In genomic region chr1:212432706-212433576, GRCh38 we compare ENCODE assay signal across 8 cellular contexts. TPM values are rescaled to one million over a fixed set of nuclear protein-coding genes. Genes with fewer than 3 reads are reported as not detected.
DNase-seq lines count a peak whose midpoint lies in the region; ATAC-seq and TF ChIP-seq lines count a peak whose summit lies in the region.

Gene NENF, plus strand, starts transcription at chr1:212432920. Its CDS starts 24 bp downstream, at chr1:212432944.

- peaks cover 7% of the 10 kb centered on the region; the same call in 1 of the 2 replicates for H3K4me1 ChIP-seq in iPS-20b (ENCODE audit: insufficient read depth, low read length)

- POLR2A ChIA-PET in MCF 10A (lab: Yijun Ruan, JAX): interaction anchor here (0.7 to 2.5 kb wide), 24 partner anchors 9 to 400 kb away, joined by 3 to 15 read pairs (median 4); partner anchors contain the start of genes ATF3, DTL, INTS7 and NSL1

- H3K4me3 ChIP-seq in iPS-20b (ENCODE audit: low read length) (peak within 1 kb of the TSS; percentile 72), skin epidermis (peak within 1 kb of the TSS; percentile 63 to 90 (median 79))

- no peaks in the 10 kb centered on the region for H3K27me3 Mint-ChIP-seq in MCF 10A (ENCODE audit: insufficient read depth, unreplicated experiment)

- no peak for TF ChIP-seq CTCF in MCF 10A (IDR thresholded peaks at IDR 0.05; ENCODE audit: unreplicated experiment)

- H3K4me1 Mint-ChIP-seq in MCF 10A (ENCODE audit: insufficient read depth, unreplicated experiment): peaks cover 43% of the 10 kb centered on the region

- no peaks in the 10 kb centered on the region for H3K9me3 Mint-ChIP-seq in MCF 10A (ENCODE audit: unreplicated experiment)

- H3K27me3 ChIP-seq in iPS-20b (ENCODE audit: insufficient read depth, low read length): peaks cover 16% of the 10 kb centered on the region

- peak within 1 kb of the TSS; percentile 81 for H3K27ac Mint-ChIP-seq in MCF 10A (ENCODE audit: low read depth, unreplicated experiment)

- DNase-seq in NCI-H2081 (lab: John Stamatoyannopoulos, UW) (peak; percentile 82 to 88), NCI-H2081 treated with DMSO at 0.1 percent for 48 hours (lab: John Stamatoyannopoulos, UW) (no peak), NCI-H146 treated with DMSO at 0.1 percent for 48 hours (lab: John Stamatoyannopoulos, UW; ENCODE audit: unreplicated experiment) (peak; percentile 46), UCSD-AML1 (lab: John Stamatoyannopoulos, UW; ENCODE audit: unreplicated experiment) (peak; percentile 87), MCF 10A (ENCODE audit: unreplicated experiment) (peak; percentile 96)

- H3K36me3 ChIP-seq in iPS-20b (ENCODE audit: insufficient read depth, low read depth, low read length): no peaks in the 10 kb centered on the region

- H3K9ac ChIP-seq in iPS-20b (ENCODE audit: low read depth, low read length): peak within 1 kb of the TSS; percentile 79

- peak within 1 kb of the TSS; percentile 78 for H3K4me3 Mint-ChIP-seq in MCF 10A (ENCODE audit: unreplicated experiment)

- peak; percentile 95 for ATAC-seq in HG02870 (IDR thresholded peaks at IDR 0.05; ENCODE audit: unreplicated experiment)

- intact Hi-C loops in MCF 10A (cut with micrococcal nuclease): no loop called here

- CTCF ChIA-PET in MCF 10A (lab: Yijun Ruan, JAX): interaction anchor here (0.6 to 2.6 kb wide), 9 partner anchors 8 to 752 kb away, joined by 3 to 20 read pairs (median 3); no protein-coding TSS in a partner anchor

- no peak within 1 kb of the TSS for H3K27ac ChIP-seq in iPS-20b (ENCODE audit: low read length)
- H3K27ac ChIP-seq in skin epidermis: peak within 1 kb of the TSS in 19 of 21 experiments; percentile 52 to 95 (median 84)

- H3K36me3 Mint-ChIP-seq in MCF 10A (ENCODE audit: insufficient read depth, unreplicated experiment): peaks cover 6% of the 10 kb centered on the region

- BruUV-seq in MCF 10A (replicated peaks; lab: Mats Ljungman, UMichigan): no TSS peak

- H3K9me3 ChIP-seq in iPS-20b (ENCODE audit: insufficient read depth, low read depth, low read length): no peaks in the 10 kb centered on the region

RNA-seq across cellular contexts. Expression of gene NENF, which starts in this region (rescaled TPM):
- 110 and 122 TPM in 2 replicates for total RNA-seq in MCF 10A (2022)
